23 cellular contexts compared by ENCODE assay signal in the genomic region with DNA sequence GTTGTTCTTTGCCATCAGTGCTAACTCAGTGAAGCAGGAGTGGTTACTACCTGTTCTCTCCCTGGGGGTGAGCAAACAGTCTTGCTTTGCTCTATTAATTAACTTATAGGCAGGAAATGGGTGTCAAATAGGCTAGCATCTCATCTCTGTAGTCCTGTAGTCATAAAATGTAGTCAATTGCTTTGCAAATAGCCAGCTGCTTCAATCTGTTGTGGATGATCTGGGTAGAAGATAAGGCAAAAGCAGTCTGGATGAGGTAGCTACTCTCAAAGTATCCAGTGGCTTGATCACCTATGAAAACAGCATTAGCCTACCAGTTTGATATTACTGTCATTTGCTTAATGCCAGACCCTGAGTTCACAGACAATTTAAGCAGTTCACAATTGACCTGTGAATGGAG.
"Had no signal": no experiment of that assay in that cellular context is flagged by ENCODE, and none has a peak within 500 bp of the region (broad histone marks: within the 10 kb centered on the region; RNA-seq: fewer than 3 reads in every experiment).

No MANE protein-coding gene starts in this region.

- ATAC-seq: activated CD8-positive, alpha-beta T cell treated with anti-CD3 and anti-CD28 coated beads, Interleukin-2, amount 10 ng/mL, durations not matched to agents 7 days and 5 days; gastrocnemius medialis; naive thymus-derived CD4-positive, alpha-beta T cell; stimulated activated memory B cell treated with anti-CD40 and anti-IgM and Interleukin-4, amounts not matched to agents 10 μg/mL and 1 μg/mL and 100 μg/mL, for 72 hours had no signal

- H3K27ac ChIP-seq: body of pancreas, cardiac muscle cell, esophagus squamous epithelium, gastrocnemius medialis, left ventricle myocardium inferior, sigmoid colon, stomach, suprapubic skin, tibial nerve had no signal

- DNase-seq: activated CD4-positive, alpha-beta T cell treated with anti-CD3 and anti-CD28 coated beads for 1 hour; activated CD4-positive, alpha-beta T cell treated with anti-CD3 and anti-CD28 coated beads, Interleukin-2, amount 50 U/mL, for 1 hour; activated CD8-positive, alpha-beta T cell treated with anti-CD3 and anti-CD28 coated beads, Interleukin-2, amount 10 ng/mL, durations not matched to agents 7 days and 5 days; activated gamma-delta T cell treated with Interleukin-2 at 50 U/mL for 16 hours; anterior cingulate cortex; body of pancreas; cortex of kidney; endodermal cell; esophagus squamous epithelium; gastrocnemius medialis; hippocampal formation; left ventricle myocardium inferior; naive thymus-derived CD4-positive, alpha-beta T cell; occipital lobe; posterior cingulate gyrus; retina; sigmoid colon; stimulated activated CD4-positive, alpha-beta T cell treated with anti-CD3 and anti-CD28 coated beads, Interleukin-15, amount 100 ng/mL, for 24 hours; stomach had no signal
